In genomic region chr16:28211758-28212531, GRCh38 we compare ENCODE assay signal across 8 cellular contexts. TPM values are rescaled to one million over a fixed set of nuclear protein-coding genes. Genes with fewer than 3 reads are reported as not detected.
DNase-seq lines count a peak whose midpoint lies in the region; ATAC-seq and TF ChIP-seq lines count a peak whose summit lies in the region.

Gene XPO6, minus strand, starts transcription at chr16:28211965. Its CDS starts 597 bp downstream, at chr16:28211368.

- H3K36me3 ChIP-seq in SU-DHL-6 (ENCODE audit: low read length) (peaks cover 5% of the 10 kb centered on the region; the same call in 1 of the 2 replicates), ovary (no peaks in the 10 kb centered on the region), thymus (ENCODE audit: control insufficient read depth, insufficient read depth) (peaks cover 5% of the 10 kb centered on the region)

- intact Hi-C loops in head of caudate nucleus (cut with DNase I) (no loop called here), ovary (cut with DNase I) (no loop called here)

- TF ChIP-seq POLR2A in ovary (IDR thresholded peaks at IDR 0.05) = no peak

- peaks cover 23% of the 10 kb centered on the region for H3K4me1 Mint-ChIP-seq in activated naive CD8-positive, alpha-beta T cell treated with anti-CD3 and anti-CD28 coated beads, Interleukin-2, amount 10 ng/mL, durations not matched to agents 7 days and 5 days

- H3K27ac ChIP-seq in SU-DHL-6 (ENCODE audit: low read depth, low read length) = peak within 1 kb of the TSS; percentile 55
- H3K27ac ChIP-seq in ovary = peak within 1 kb of the TSS; percentile 38 to 85
- peak within 1 kb of the TSS; percentile 90 for H3K27ac ChIP-seq in thymus (ENCODE audit: low read depth)

- DNase-seq in GM10266 (ENCODE audit: extremely low spot score) = peak; percentile 97
- peak; percentile 86 to 96 (median 93) for DNase-seq in NCI-H1417 (lab: John Stamatoyannopoulos, UW)
- DNase-seq in activated naive CD8-positive, alpha-beta T cell treated with anti-CD3 and anti-CD28 coated beads, Interleukin-2, amount 10 ng/mL, durations not matched to agents 7 days and 5 days = peak; percentile 100
- DNase-seq in head of caudate nucleus = peak; percentile 89 to 99 (median 97)
- peak; percentile 96 to 99 (median 99) for DNase-seq in ovary

- peak within 1 kb of the TSS; percentile 71 for H3K4me2 ChIP-seq in SU-DHL-6 (ENCODE audit: low read depth, low read length, poor library complexity, severe bottlenecking)

- H3K4me3 ChIP-seq in SU-DHL-6 (ENCODE audit: insufficient read depth, low read length, poor library complexity, severe bottlenecking) (peak within 1 kb of the TSS; percentile 64), ovary (peak within 1 kb of the TSS; percentile 46), thymus (ENCODE audit: low read length) (peak within 1 kb of the TSS; percentile 85)

- no peaks in the 10 kb centered on the region for H3F3A ChIP-seq in SU-DHL-6 (ENCODE audit: insufficient read depth)

- no peaks in the 10 kb centered on the region for H3K9me3 ChIP-seq in SU-DHL-6 (ENCODE audit: insufficient read depth, low read length)
- no peaks in the 10 kb centered on the region for H3K9me3 ChIP-seq in ovary
- H3K9me3 ChIP-seq in thymus (ENCODE audit: control insufficient read depth) = no peaks in the 10 kb centered on the region

- no peak for TF ChIP-seq CTCF in GM10266 (IDR thresholded peaks at IDR 0.05; ENCODE audit: control insufficient read depth, insufficient read depth, low read depth, missing control alignments)
- no peak for TF ChIP-seq CTCF in SU-DHL-6 (IDR thresholded peaks at IDR 0.05; ENCODE audit: insufficient read depth, low read length, poor library complexity, severe bottlenecking)
- TF ChIP-seq CTCF in ovary (IDR thresholded peaks at IDR 0.05) = no peak

- H3K27me3 ChIP-seq in SU-DHL-6 (ENCODE audit: low read length) (no peaks in the 10 kb centered on the region), ovary (no peaks in the 10 kb centered on the region), thymus (ENCODE audit: control insufficient read depth, insufficient read depth) (no peaks in the 10 kb centered on the region)

- peaks cover 45% of the 10 kb centered on the region for H3K79me2 ChIP-seq in SU-DHL-6 (ENCODE audit: insufficient read depth, low read length)

- WGBS in ovary, 3 donors = 1 to 2% (median 1%) methylated on average over 31 to 76 of the region's 76 CpGs
- 4% methylated on average over 76 of the region's 76 CpGs for WGBS in thymus

- H3K9ac ChIP-seq in SU-DHL-6 (ENCODE audit: low read length) = peak within 1 kb of the TSS; percentile 87

- H3K9me3 Mint-ChIP-seq in activated naive CD8-positive, alpha-beta T cell treated with anti-CD3 and anti-CD28 coated beads, Interleukin-2, amount 10 ng/mL, durations not matched to agents 7 days and 5 days = peaks cover 1% of the 10 kb centered on the region

- H3K36me3 Mint-ChIP-seq in activated naive CD8-positive, alpha-beta T cell treated with anti-CD3 and anti-CD28 coated beads, Interleukin-2, amount 10 ng/mL, durations not matched to agents 7 days and 5 days = peaks cover 23% of the 10 kb centered on the region

- H4K20me1 ChIP-seq in SU-DHL-6 (ENCODE audit: low read depth, low read length) = no peaks in the 10 kb centered on the region

- peak within 1 kb of the TSS; percentile 96 for H2AFZ ChIP-seq in SU-DHL-6 (ENCODE audit: low read depth, low read length, severe bottlenecking)

- H3K9me2 ChIP-seq in SU-DHL-6 (replicated peaks; ENCODE audit: insufficient read depth, low read length) = no peaks in the 10 kb centered on the region

- peak within 1 kb of the TSS; percentile 95 for H3K27ac Mint-ChIP-seq in activated naive CD8-positive, alpha-beta T cell treated with anti-CD3 and anti-CD28 coated beads, Interleukin-2, amount 10 ng/mL, durations not matched to agents 7 days and 5 days

- peak; percentile 90 for ATAC-seq in HG02678 (IDR thresholded peaks at IDR 0.05; ENCODE audit: unreplicated experiment)
- peak; percentile 80 for ATAC-seq in activated naive CD8-positive, alpha-beta T cell treated with anti-CD3 and anti-CD28 coated beads, Interleukin-2, amount 10 ng/mL, durations not matched to agents 7 days and 5 days (ENCODE audit: low read depth)

- no peak for TF ChIP-seq EP300 in ovary (IDR thresholded peaks at IDR 0.05)

- no peaks in the 10 kb centered on the region for H3K27me3 Mint-ChIP-seq in activated naive CD8-positive, alpha-beta T cell treated with anti-CD3 and anti-CD28 coated beads, Interleukin-2, amount 10 ng/mL, durations not matched to agents 7 days and 5 days

- H3K4me1 ChIP-seq in ovary (ENCODE audit: insufficient read depth) (peaks cover 4% of the 10 kb centered on the region), thymus (ENCODE audit: control insufficient read depth, insufficient read depth, low read length) (peaks cover 5% of the 10 kb centered on the region)

- POLR2A ChIA-PET in activated naive CD8-positive, alpha-beta T cell treated with anti-CD3 and anti-CD28 coated beads, Interleukin-2, amount 10 ng/mL, durations not matched to agents 7 days and 5 days (lab: Charles Lee) = interaction anchor here (0.8 to 6.9 kb wide), 15 partner anchors 13 to 79 kb away, joined by 3 to 71 read pairs (median 4); no protein-coding TSS in a partner anchor

- H3K4me3 Mint-ChIP-seq in activated naive CD8-positive, alpha-beta T cell treated with anti-CD3 and anti-CD28 coated beads, Interleukin-2, amount 10 ng/mL, durations not matched to agents 7 days and 5 days = peak within 1 kb of the TSS; percentile 97

RNA-seq across cellular contexts. Expression of gene XPO6, which starts in this region (rescaled TPM):
- 100 to 1,000 TPM; 261 to 280 TPM for total RNA-seq in activated naive CD8-positive, alpha-beta T cell treated with anti-CD3 and anti-CD28 coated beads, Interleukin-2, amount 10 ng/mL, durations not matched to agents 7 days and 5 days
- 10 to 100 TPM; 35.8 to 98.2 (median 65.0) TPM for total RNA-seq in ovary
- polyA plus RNA-seq in ovary (10 to 100 TPM; 30.3 to 87.0 TPM), thymus (161 TPM)

Comparison
In these comparisons a context has a peak if more than half of its experiments do, and no peak if none do; other contexts are left out.
1. Peak in every context shown above with its lines: DNase-seq, ATAC-seq, H3K4me3 ChIP-seq and H3K27ac ChIP-seq.